ENCODE assay signal across 11 cellular contexts in genomic region chr14:93330609-93331000, GRCh38. TPM values are rescaled to one million over a fixed set of nuclear protein-coding genes. Genes with fewer than 3 reads are reported as not detected.
DNase-seq lines count a peak whose midpoint lies in the region; TF ChIP-seq lines count a peak whose summit lies in the region.
"Had no signal": no experiment of that assay in that cellular context is flagged by ENCODE, and none has a peak within 500 bp of the region (broad histone marks: within the 10 kb centered on the region; RNA-seq: fewer than 3 reads in every experiment).

No MANE protein-coding gene starts in this region.

- no peak overlapping the region for H3K9ac ChIP-seq in GM23248
- H3K9ac ChIP-seq in parathyroid adenoma = no peak overlapping the region

- no peaks in the 10 kb centered on the region for H3K9me3 Mint-ChIP-seq in endothelial cell (ENCODE audit: unreplicated experiment)

- H3K36me3 ChIP-seq in GM23248 (ENCODE audit: low read depth) = no peaks in the 10 kb centered on the region
- no peaks in the 10 kb centered on the region for H3K36me3 ChIP-seq in parathyroid adenoma (ENCODE audit: control insufficient read depth, insufficient read depth, low read length)

- H3K4me1 Mint-ChIP-seq in endothelial cell (ENCODE audit: unreplicated experiment) = peaks cover 41% of the 10 kb centered on the region

- CTCF ChIA-PET in RWPE1 (lab: Yijun Ruan, JAX) = no interaction called here

- H3K36me3 Mint-ChIP-seq in endothelial cell (ENCODE audit: low read depth, unreplicated experiment) = no peaks in the 10 kb centered on the region

- in situ Hi-C loops in GM23248 (cut with MboI) = no loop called here

- H3K4me2 ChIP-seq in GM23248 (ENCODE audit: unreplicated experiment) = peak overlapping the region; percentile 94
- H3K4me2 ChIP-seq in parathyroid adenoma (ENCODE audit: low read length) = peak overlapping the region; percentile 93

- peaks cover 83% of the 10 kb centered on the region for H3K79me2 ChIP-seq in GM23248 (ENCODE audit: insufficient read depth)
- peaks cover 25% of the 10 kb centered on the region for H3K79me2 ChIP-seq in parathyroid adenoma

- H3K4me1 ChIP-seq in GM23248 (ENCODE audit: insufficient read depth) (peaks cover 16% of the 10 kb centered on the region; the same call in 1 of the 2 replicates), parathyroid adenoma (peaks cover 23% of the 10 kb centered on the region)

- peak overlapping the region; percentile 94 for H3K27ac Mint-ChIP-seq in endothelial cell (ENCODE audit: unreplicated experiment)

- H3K27ac ChIP-seq in GM23248 = peak overlapping the region; percentile 94; the same call in 1 of the 2 replicates
- H3K27ac ChIP-seq in RWPE1 = no peak overlapping the region
- H3K27ac ChIP-seq in parathyroid adenoma = no peak overlapping the region

- H3K9me2 ChIP-seq in GM23248 (ENCODE audit: insufficient read depth) = no peaks in the 10 kb centered on the region

- H2AFZ ChIP-seq in GM23248 (no peak overlapping the region), parathyroid adenoma (no peak overlapping the region)

- H3K4me3 ChIP-seq in GM23248 (0 out of 2 replicates have a peak overlapping the region, but pooled peaks have one; percentile 82), parathyroid adenoma (ENCODE audit: low read depth, low read length) (peak overlapping the region; percentile 93)

- H3F3A ChIP-seq in GM23248 (ENCODE audit: insufficient read depth) = peaks cover 8% of the 10 kb centered on the region; the same call in 1 of the 2 replicates

- no peaks in the 10 kb centered on the region for H3K27me3 ChIP-seq in GM23248 (replicated peaks; ENCODE audit: insufficient read depth)
- no peaks in the 10 kb centered on the region for H3K27me3 ChIP-seq in parathyroid adenoma (ENCODE audit: control insufficient read depth, insufficient read depth, low read length)

- H3K4me3 Mint-ChIP-seq in endothelial cell (ENCODE audit: unreplicated experiment) = peak overlapping the region; percentile 96

- no peak for TF ChIP-seq CTCF in RWPE1 (conservative IDR thresholded peaks at IDR 0.05; ENCODE audit: low read depth)
- TF ChIP-seq CTCF in endothelial cell (IDR thresholded peaks at IDR 0.05; ENCODE audit: unreplicated experiment) = no peak
- no peak for TF ChIP-seq CTCF in parathyroid adenoma (IDR thresholded peaks at IDR 0.05)
- TF ChIP-seq CTCF in GM20000 (IDR thresholded peaks at IDR 0.05; ENCODE audit: extremely low read depth, missing control alignments) = no peak

- no peaks in the 10 kb centered on the region for H3K9me3 ChIP-seq in GM23248 (ENCODE audit: low read depth)
- H3K9me3 ChIP-seq in parathyroid adenoma (ENCODE audit: control insufficient read depth, low read length) = no peaks in the 10 kb centered on the region

- POLR2A ChIA-PET in RWPE1 (lab: Yijun Ruan, JAX; ENCODE audit: low non-redundant PET) = no interaction called here

- 98 to 99% methylated on average over 2 of the region's 2 CpGs for WGBS in GM23248 (ENCODE audit: low coverage in 1 of 2, low lambda C conversion rate in 2 of 2, missing lambda C conversion rate in 2 of 2), 2 experiments

- peaks cover 11% of the 10 kb centered on the region for H4K20me1 ChIP-seq in GM23248 (ENCODE audit: insufficient read depth)

- peaks cover 9% of the 10 kb centered on the region for H3K27me3 Mint-ChIP-seq in endothelial cell (ENCODE audit: unreplicated experiment)

- DNase-seq in GM23248 (no peak), RWPE1 (ENCODE audit: low spot score) (peak; percentile 56), endothelial cell (ENCODE audit: low spot score) (no peak), GM20000 (ENCODE audit: low spot score) (no peak), NCI-H524 (lab: John Stamatoyannopoulos, UW) (no peak), COLO668 (lab: John Stamatoyannopoulos, UW; ENCODE audit: unreplicated experiment) (no peak)
- DNase-seq: activated CD8-positive, alpha-beta memory T cell treated with anti-CD3 and anti-CD28 coated beads, Interleukin-2, amount 50 U/mL, for 4 hours; effector CD8-positive, alpha-beta T cell; NCI-H2107; retina had no signal

RNA-seq across cellular contexts. Expression of gene BTBD7, which starts 2.2 kb away (rescaled TPM):
- 18.2 and 25.3 TPM in 2 replicates for total RNA-seq in GM23248 (2014; rRNA removed; shearing (Covaris generic))
- polyA plus RNA-seq in GM23248 (2016; fragmentation: Nextera tagmentation; extraction: Ambion mirVana) = 13.1 and 14.3 TPM in 2 replicates
- 71.1 TPM for total RNA-seq in endothelial cell (ENCODE audit: unreplicated experiment)

RNA-seq across cellular contexts. Expression of gene COX8C, which starts 16.4 kb away (rescaled TPM):
- not detected in 2 replicates for total RNA-seq in GM23248 (2014; rRNA removed; shearing (Covaris generic))
- polyA plus RNA-seq in GM23248 (2016; fragmentation: Nextera tagmentation; extraction: Ambion mirVana) = not detected in 2 replicates
- not detected for total RNA-seq in endothelial cell (ENCODE audit: unreplicated experiment)
